ENCODE assay signal across 19 cellular contexts in genomic region chr17:76551685-76552084, GRCh38. TPM values are rescaled to one million over a fixed set of nuclear protein-coding genes. Genes with fewer than 3 reads are reported as not detected.
DNase-seq lines count a peak whose midpoint lies in the region; TF ChIP-seq lines count a peak whose summit lies in the region.
"Had no signal": no experiment of that assay in that cellular context is flagged by ENCODE, and none has a peak within 500 bp of the region (broad histone marks: within the 10 kb centered on the region; RNA-seq: fewer than 3 reads in every experiment).

No MANE protein-coding gene starts in this region.

- H3K27ac ChIP-seq in esophagus squamous epithelium (peak overlapping the region; percentile 25 to 81 (median 58)), suprapubic skin (peak overlapping the region; percentile 11), dorsolateral prefrontal cortex (peak overlapping the region in 8 of 59 donors; percentile 8 to 57 (median 18))
- H3K27ac ChIP-seq: ascending aorta, SK-N-MC had no signal

- no peak overlapping the region for H3K4me3 ChIP-seq in esophagus squamous epithelium
- H3K4me3 ChIP-seq in suprapubic skin, result no peak overlapping the region
- H3K4me3 ChIP-seq in dorsolateral prefrontal cortex, result no peak overlapping the region
- H3K4me3 ChIP-seq: ascending aorta, heart right ventricle, lung had no signal

- intact Hi-C loops in esophagus squamous epithelium (cut with DNase I), result no loop called here
- intact Hi-C loops in dorsolateral prefrontal cortex (cut with DNase I), result no loop called here

- H3K36me3 ChIP-seq in esophagus squamous epithelium (peaks cover 0 to 5% (median 0%) of the 10 kb centered on the region in 3 donors), suprapubic skin (no peaks in the 10 kb centered on the region)
- H3K36me3 ChIP-seq: ascending aorta, heart right ventricle had no signal

- TF ChIP-seq EP300 in suprapubic skin (IDR thresholded peaks at IDR 0.05), result no peak

- H3K4me1 ChIP-seq in esophagus squamous epithelium (peaks cover 12 to 76% (median 32%) of the 10 kb centered on the region in 3 donors), suprapubic skin (peaks cover 48% of the 10 kb centered on the region)

- TF ChIP-seq CTCF in esophagus squamous epithelium (IDR thresholded peaks at IDR 0.05), result no peak
- TF ChIP-seq CTCF in suprapubic skin (IDR thresholded peaks at IDR 0.05), result no peak
- TF ChIP-seq CTCF in dorsolateral prefrontal cortex (IDR thresholded peaks at IDR 0.05 in 54 of 56, conservative IDR thresholded peaks at IDR 0.05 in 2 of 56; ENCODE audit: low read depth in 1 of 56, partially characterized antibody in 56 of 56), result no peak

- WGBS in esophagus squamous epithelium, 2 donors, result 47 to 82% methylated on average over 4 of the region's 4 CpGs
- 56% methylated on average over 4 of the region's 4 CpGs for WGBS in suprapubic skin

- DNase-seq in NCI-H345 (lab: John Stamatoyannopoulos, UW), result peak; percentile 18
- DNase-seq in NCI-H345 treated with DMSO at 0.1 percent for 48 hours (lab: John Stamatoyannopoulos, UW; ENCODE audit: unreplicated experiment), result no peak
- peak; percentile 63 for DNase-seq in NCI-H2029 treated with DMSO at 0.1 percent for 48 hours (lab: John Stamatoyannopoulos, UW)
- no peak for DNase-seq in esophagus squamous epithelium (lab: John Stamatoyannopoulos, UW)
- no peak for DNase-seq in suprapubic skin (ENCODE audit: low spot score in 2 of 2)
- DNase-seq in dorsolateral prefrontal cortex, result no peak
- DNase-seq in NCI-H82 treated with DMSO at 0.1 percent for 48 hours (lab: John Stamatoyannopoulos, UW; ENCODE audit: unreplicated experiment), result no peak
- no peak for DNase-seq in stimulated activated CD4-positive, alpha-beta T cell treated with anti-CD3 and anti-CD28 coated beads, Interleukin-4, amount 100 ng/mL, for 1 hour
- DNase-seq: activated CD8-positive, alpha-beta T cell treated with anti-CD3 and anti-CD28 coated beads, Interleukin-2, amount 10 ng/mL, durations not matched to agents 7 days and 5 days; activated naive CD4-positive, alpha-beta T cell treated with Interleukin-2 at 50 U/mL for 16 hours; activated T-cell treated with anti-CD3 and anti-CD28 coated beads, Interleukin-2, amount 50 U/mL, for 24 hours; CD4-positive, CD25-positive, alpha-beta regulatory T cell; endodermal cell; heart right ventricle; naive B cell; stimulated activated naive CD8-positive, alpha-beta T cell treated with anti-CD3 and anti-CD28 coated beads, Interleukin-15, Interleukin-2, amounts not matched to agents 100 U/mL and 50 U/mL, for 24 hours had no signal

- H3K27me3 ChIP-seq in esophagus squamous epithelium (no peaks in the 10 kb centered on the region), suprapubic skin (no peaks in the 10 kb centered on the region), dorsolateral prefrontal cortex (no peaks in the 10 kb centered on the region)
- H3K27me3 ChIP-seq: ascending aorta, heart right ventricle had no signal

- TF ChIP-seq POLR2A in esophagus squamous epithelium (IDR thresholded peaks at IDR 0.05), result no peak
- TF ChIP-seq POLR2A in suprapubic skin (IDR thresholded peaks at IDR 0.05), result no peak

- H3K9me3 ChIP-seq in esophagus squamous epithelium, result no peaks in the 10 kb centered on the region
- no peaks in the 10 kb centered on the region for H3K9me3 ChIP-seq in suprapubic skin
- H3K9me3 ChIP-seq: ascending aorta, heart right ventricle had no signal

RNA-seq across cellular contexts. Expression of gene PRCD, which starts 11.8 kb away (rescaled TPM):
- total RNA-seq in esophagus squamous epithelium (1 to 10 TPM in 2 of 4 donors, under 1 TPM in 1, not detected in 1; 0.73 to 2.5 (median 1.4) TPM), suprapubic skin (1 to 10 TPM in 3 of 4 donors, not detected in 1; 1.3 to 2.8 (median 2.2) TPM), dorsolateral prefrontal cortex (10 to 100 TPM in 118 of 120 experiments, 1 to 10 TPM in 2; 9.7 to 74.7 (median 21.5) TPM)
- total RNA-seq: activated CD8-positive, alpha-beta T cell treated with anti-CD3 and anti-CD28 coated beads, Interleukin-2, amount 10 ng/mL, durations not matched to agents 7 days and 5 days; CD4-positive, CD25-positive, alpha-beta regulatory T cell had no signal

RNA-seq across cellular contexts. Expression of gene CYGB, which starts 14.2 kb away (rescaled TPM):
- total RNA-seq in esophagus squamous epithelium (10 to 100 TPM in 2 of 4 donors, 1 to 10 TPM in 2; 1.3 to 12.8 (median 6.9) TPM), suprapubic skin (10 to 100 TPM in 2 of 4 donors, 1 to 10 TPM in 2; 2.8 to 18.2 (median 10.4) TPM), dorsolateral prefrontal cortex (10 to 100 TPM in 118 of 120 experiments, 1 to 10 TPM in 2; 7.1 to 34.6 (median 19.7) TPM)
- total RNA-seq: CD4-positive, CD25-positive, alpha-beta regulatory T cell had no signal

RNA-seq across cellular contexts. Expression of gene ST6GALNAC2, which starts 34.0 kb away (rescaled TPM):
- total RNA-seq in esophagus squamous epithelium, result 10 to 100 TPM; 15.2 to 39.9 (median 29.5) TPM
- total RNA-seq in suprapubic skin, result 10 to 100 TPM; 71.1 to 94.3 (median 80.3) TPM
- total RNA-seq in dorsolateral prefrontal cortex, result 10 to 100 TPM in 1 of 120 experiments, 1 to 10 TPM in 98, under 1 TPM in 16, not detected in 5; 0.38 to 10.0 (median 1.8) TPM
- total RNA-seq: activated CD8-positive, alpha-beta T cell treated with anti-CD3 and anti-CD28 coated beads, Interleukin-2, amount 10 ng/mL, durations not matched to agents 7 days and 5 days had no signal

RNA-seq across cellular contexts. Expression of gene RHBDF2, which starts 50.5 kb away (rescaled TPM):
- total RNA-seq in esophagus squamous epithelium (10 to 100 TPM; 27.0 to 38.5 (median 33.7) TPM), suprapubic skin (10 to 100 TPM; 45.9 to 82.6 (median 52.6) TPM), dorsolateral prefrontal cortex (10 to 100 TPM in 119 of 120 experiments, 1 to 10 TPM in 1; 7.0 to 64.1 (median 28.9) TPM)

Comparison
In these comparisons a context has a peak if more than half of its experiments do, and no peak if none do; other contexts are left out.
1. DNase-seq: peak in NCI-H345 (single experiment) and NCI-H2029 treated with DMSO at 0.1 percent for 48 hours (single experiment); none in NCI-H345 treated with DMSO at 0.1 percent for 48 hours (single experiment), esophagus squamous epithelium (single experiment), suprapubic skin (0 of 2), dorsolateral prefrontal cortex (0 of 10), NCI-H82 treated with DMSO at 0.1 percent for 48 hours (single experiment) and stimulated activated CD4-positive, alpha-beta T cell treated with anti-CD3 and anti-CD28 coated beads, Interleukin-4, amount 100 ng/mL, for 1 hour (single experiment).